In the genomic region with DNA sequence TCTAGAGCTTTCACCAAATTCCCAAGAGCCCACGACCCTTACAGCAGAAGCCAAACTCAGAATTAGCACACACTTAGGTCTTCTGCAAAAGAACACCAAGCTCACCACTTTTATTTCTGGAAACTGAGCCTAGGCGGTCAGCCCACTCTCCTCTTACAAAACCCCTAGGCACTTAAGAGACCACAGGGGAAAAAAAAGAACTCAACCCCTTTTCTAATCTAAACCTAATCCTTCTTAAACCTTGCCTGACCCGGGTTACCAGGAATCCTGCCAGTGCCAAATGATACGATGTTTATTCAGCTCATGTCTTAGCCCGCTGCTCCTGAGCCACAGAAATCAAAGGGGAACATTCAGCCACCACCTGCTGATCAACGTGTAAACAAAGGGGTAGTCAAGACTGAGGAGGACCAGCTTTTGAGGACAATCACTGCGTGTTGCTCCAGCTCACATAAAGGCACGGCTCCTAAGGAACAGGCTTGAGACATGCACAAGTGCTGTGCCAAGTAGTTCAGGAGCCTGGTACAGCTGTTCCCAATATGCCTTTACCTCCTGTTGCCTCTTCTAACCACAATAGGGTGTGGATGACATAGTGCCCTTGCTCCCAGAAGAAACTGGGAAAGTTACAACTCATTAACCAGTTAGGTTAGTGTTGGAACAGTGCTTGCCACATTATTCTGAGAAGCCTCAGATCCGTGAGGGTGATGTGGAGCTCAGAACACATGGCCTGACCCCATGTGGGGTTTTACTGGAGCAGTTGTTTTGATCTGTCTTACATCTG, we compare ENCODE assay signal across 8 cellular contexts. TPM values are rescaled to one million over a fixed set of nuclear protein-coding genes. Genes with fewer than 3 reads are reported as not detected.
DNase-seq lines count a peak whose midpoint lies in the region; ATAC-seq and TF ChIP-seq lines count a peak whose summit lies in the region.

No MANE protein-coding gene starts in this region.

- peaks cover 2% of the 10 kb centered on the region for H3K27me3 Mint-ChIP-seq in chondrocyte (ENCODE audit: low read depth)

- H3K4me2 ChIP-seq in BLaER1 treated with 17β-estradiol and CSF1 and Interleukin-3, amounts not matched to agents 10 nM and 100 nM, result peak overlapping the region; percentile 73 to 85 (median 82)
- H3K4me2 ChIP-seq in mesenchymal stem cell (ENCODE audit: low read length, poor library complexity, severe bottlenecking), result peak overlapping the region; percentile 44

- ATAC-seq in GM21619 (IDR thresholded peaks at IDR 0.05; ENCODE audit: unreplicated experiment) (no peak), HG02885 (IDR thresholded peaks at IDR 0.05; ENCODE audit: poor library complexity, unreplicated experiment) (no peak)

- peak overlapping the region; percentile 73 to 74 for H3K18ac ChIP-seq in mesenchymal stem cell (ENCODE audit: low read depth in 1 of 2, low read length in 2 of 2)

- H3K9me3 ChIP-seq in BLaER1 treated with 17β-estradiol and CSF1 and Interleukin-3, amounts not matched to agents 10 nM and 100 nM (replicated peaks in 1 of 11), result no peaks in the 10 kb centered on the region
- no peaks in the 10 kb centered on the region for H3K9me3 ChIP-seq in mesenchymal stem cell (ENCODE audit: control insufficient read depth, low read length)

- no peaks in the 10 kb centered on the region for H3K27me3 ChIP-seq in BLaER1 treated with 17β-estradiol and CSF1 and Interleukin-3, amounts not matched to agents 10 nM and 100 nM
- H3K27me3 ChIP-seq in mesenchymal stem cell (ENCODE audit: control insufficient read depth in 1 of 2, insufficient read depth in 1 of 2, low read length in 2 of 2), result no peaks in the 10 kb centered on the region

- no peaks in the 10 kb centered on the region for H3K79me1 ChIP-seq in mesenchymal stem cell (replicated peaks; ENCODE audit: low read length, poor library complexity, severe bottlenecking)

- peak overlapping the region; percentile 27 for H3K27ac Mint-ChIP-seq in chondrocyte (ENCODE audit: unreplicated experiment)

- H3K9ac ChIP-seq in BLaER1 treated with 17β-estradiol and CSF1 and Interleukin-3, amounts not matched to agents 10 nM and 100 nM, result peak overlapping the region; percentile 18 to 75 (median 61); a peak in 21 of 22 replicates
- H3K9ac ChIP-seq in mesenchymal stem cell (ENCODE audit: low read length), result peak overlapping the region; percentile 27

- peaks cover 3% of the 10 kb centered on the region for H3K36me3 Mint-ChIP-seq in chondrocyte (ENCODE audit: low read depth)

- H3K4me3 Mint-ChIP-seq in chondrocyte (ENCODE audit: unreplicated experiment), result no peak overlapping the region

- no peak overlapping the region for H4K91ac ChIP-seq in mesenchymal stem cell (ENCODE audit: low read length)

- H3K4me3 ChIP-seq in BLaER1 treated with 17β-estradiol and CSF1 and Interleukin-3, amounts not matched to agents 10 nM and 100 nM, result peak overlapping the region in 8 of 10 experiments; percentile 15 to 48 (median 30); a peak in 10 of 20 replicates
- peak overlapping the region in 1 of 2 experiments; percentile 49 for H3K4me3 ChIP-seq in mesenchymal stem cell (ENCODE audit: insufficient read depth in 1 of 2, low read depth in 1 of 2, low read length in 2 of 2)

- H3K9me3 Mint-ChIP-seq in chondrocyte (ENCODE audit: low read depth), result peaks cover 3% of the 10 kb centered on the region

- peak overlapping the region; percentile 3 to 71 for H2BK12ac ChIP-seq in mesenchymal stem cell (ENCODE audit: low read length in 2 of 2)

- H3K4me1 ChIP-seq in BLaER1 treated with 17β-estradiol and CSF1 and Interleukin-3, amounts not matched to agents 10 nM and 100 nM, result peaks cover 38 to 59% (median 41%) of the 10 kb centered on the region in 10 experiments
- H3K4me1 ChIP-seq in mesenchymal stem cell (ENCODE audit: control insufficient read depth, insufficient read depth, low read depth, low read length), result peaks cover 12% of the 10 kb centered on the region

- no peak overlapping the region for H4K8ac ChIP-seq in mesenchymal stem cell (ENCODE audit: low read length)

- peak overlapping the region; percentile 14 for H2BK5ac ChIP-seq in mesenchymal stem cell (ENCODE audit: low read depth, low read length, poor library complexity, severe bottlenecking)

- H3K23ac ChIP-seq in mesenchymal stem cell (ENCODE audit: low read length in 2 of 2), result no peak overlapping the region

- peaks cover 21% of the 10 kb centered on the region for H3K4me1 Mint-ChIP-seq in chondrocyte (ENCODE audit: low read depth)

- H3K27ac ChIP-seq in BLaER1 treated with 17β-estradiol and CSF1 and Interleukin-3, amounts not matched to agents 10 nM and 100 nM, result peak overlapping the region in 10 of 11 experiments; percentile 32 to 82 (median 76); a peak in 20 of 22 replicates
- H3K27ac ChIP-seq in mesenchymal stem cell (ENCODE audit: low read length, poor library complexity, severe bottlenecking), result peak overlapping the region; percentile 79

- H3K4ac ChIP-seq in mesenchymal stem cell (ENCODE audit: low read depth in 1 of 2, low read length in 2 of 2), result peak overlapping the region in 1 of 2 experiments; percentile 33

- peak overlapping the region in 1 of 2 experiments; percentile 7 for H3K14ac ChIP-seq in mesenchymal stem cell (ENCODE audit: low read length in 2 of 2)

- no peaks in the 10 kb centered on the region for H3K36me3 ChIP-seq in BLaER1 treated with 17β-estradiol and CSF1 and Interleukin-3, amounts not matched to agents 10 nM and 100 nM
- no peaks in the 10 kb centered on the region for H3K36me3 ChIP-seq in mesenchymal stem cell (ENCODE audit: control insufficient read depth in 1 of 2, insufficient read depth in 2 of 2, low read depth in 1 of 2, low read length in 2 of 2)

- no peaks in the 10 kb centered on the region for H4K20me1 ChIP-seq in BLaER1 treated with 17β-estradiol and CSF1 and Interleukin-3, amounts not matched to agents 10 nM and 100 nM

- no peak overlapping the region for H2BK15ac ChIP-seq in mesenchymal stem cell (ENCODE audit: low read depth, poor library complexity, severe bottlenecking)

- no peak for TF ChIP-seq CTCF in chondrocyte (IDR thresholded peaks at IDR 0.05)

- H2AK5ac ChIP-seq in mesenchymal stem cell (ENCODE audit: low read length, severe bottlenecking), result no peak overlapping the region

- DNase-seq in NCI-H1092 treated with DMSO at 0.1 percent for 48 hours (lab: John Stamatoyannopoulos, UW) (peak; percentile 85), chondrocyte (ENCODE audit: low spot score) (no peak), mesenchymal stem cell (peak; percentile 76), NCI-H1694 treated with DMSO at 0.1 percent for 48 hours (lab: John Stamatoyannopoulos, UW) (no peak), HuH-7.5 (ENCODE audit: low spot score) (no peak)

- no peak overlapping the region for H2BK120ac ChIP-seq in mesenchymal stem cell (ENCODE audit: low read depth, low read length)

- 31% methylated on average over 9 of the region's 9 CpGs for WGBS in mesenchymal stem cell

- H2AFZ ChIP-seq in mesenchymal stem cell (ENCODE audit: low read depth, low read length), result peak overlapping the region; percentile 46

RNA-seq across cellular contexts. Expression of gene ZFAND5, which starts 49.3 kb away (rescaled TPM):
- 151 to 163 TPM (median 157 TPM) in 3 replicates for total RNA-seq in chondrocyte
- polyA plus RNA-seq in mesenchymal stem cell (2013, experiment 1 of 2), result 183 TPM
- 181 TPM for polyA plus RNA-seq in mesenchymal stem cell (2013, experiment 2 of 2)

Comparison
In these comparisons a context has a peak if more than half of its experiments do, and no peak if none do; other contexts are left out.
1. DNase-seq: peak in NCI-H1092 treated with DMSO at 0.1 percent for 48 hours (single experiment) and mesenchymal stem cell (single experiment); none in chondrocyte (single experiment), NCI-H1694 treated with DMSO at 0.1 percent for 48 hours (single experiment) and HuH-7.5 (single experiment).